Comparison of ENCODE assay signal across 8 cellular contexts in the genomic region with DNA sequence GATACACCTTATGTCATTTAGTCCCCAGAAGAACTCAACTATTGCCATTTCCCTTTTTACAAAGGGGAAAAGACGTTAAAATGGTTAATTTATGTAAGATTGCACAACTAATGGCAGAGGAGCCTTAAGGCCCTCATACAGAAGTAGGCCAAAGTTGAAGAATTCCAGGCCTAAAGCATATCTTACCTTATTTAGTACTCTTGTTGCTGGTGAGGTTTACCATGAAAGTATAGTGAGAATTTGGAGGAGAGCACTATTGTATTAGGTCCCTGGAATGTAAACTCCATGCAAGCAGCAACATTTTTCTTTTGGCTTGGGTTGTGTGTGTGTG. TPM values are rescaled to one million over a fixed set of nuclear protein-coding genes. Genes with fewer than 3 reads are reported as not detected.
DNase-seq lines count a peak whose midpoint lies in the region; ATAC-seq and TF ChIP-seq lines count a peak whose summit lies in the region.

No MANE protein-coding gene starts in this region.

- peak overlapping the region; percentile 83; the same call in 1 of the 2 replicates for H2AFZ ChIP-seq in GM23338

- H3K36me3 ChIP-seq in GM23338 (ENCODE audit: insufficient read depth): no peaks in the 10 kb centered on the region
- no peaks in the 10 kb centered on the region for H3K36me3 ChIP-seq in esophagus squamous epithelium

- DNase-seq in GM23338 (ENCODE audit: low spot score) (no peak), RPMI7951 (ENCODE audit: low read depth) (peak; percentile 53), esophagus squamous epithelium (lab: John Stamatoyannopoulos, UW) (no peak), renal cortical epithelial cell (ENCODE audit: low read depth) (peak; percentile 81), NCI-H2196 (lab: John Stamatoyannopoulos, UW; ENCODE audit: unreplicated experiment) (no peak)

- H3K4me1 ChIP-seq in GM23338 (ENCODE audit: insufficient read depth) (peaks cover 6% of the 10 kb centered on the region), esophagus squamous epithelium (peaks cover 0 to 23% (median 14%) of the 10 kb centered on the region in 3 donors)

- H3K27me3 Mint-ChIP-seq in GM23338 (ENCODE audit: insufficient read depth, low read depth, poor library complexity): peaks cover 17% of the 10 kb centered on the region

- ATAC-seq in GM23338: no peak
- no peak for ATAC-seq in HG02571 (IDR thresholded peaks at IDR 0.05; ENCODE audit: unreplicated experiment)
- no peak for ATAC-seq in GM19328 (IDR thresholded peaks at IDR 0.05; ENCODE audit: unreplicated experiment)
- ATAC-seq in HG03520 (IDR thresholded peaks at IDR 0.05; ENCODE audit: unreplicated experiment): no peak

- no peak overlapping the region for H3K27ac Mint-ChIP-seq in GM23338

- no peaks in the 10 kb centered on the region for H4K20me1 ChIP-seq in GM23338 (replicated peaks; ENCODE audit: insufficient read depth)

- H3K27me3 ChIP-seq in GM23338 (ENCODE audit: insufficient read depth): peaks cover 23% of the 10 kb centered on the region
- H3K27me3 ChIP-seq in esophagus squamous epithelium: no peaks in the 10 kb centered on the region

- H3K79me2 ChIP-seq in GM23338 (replicated peaks; ENCODE audit: insufficient read depth): no peaks in the 10 kb centered on the region

- H3K9me2 ChIP-seq in GM23338 (ENCODE audit: insufficient read depth): no peaks in the 10 kb centered on the region

- peaks cover 9% of the 10 kb centered on the region; the same call in 2 of the 3 replicates for H3K4me1 Mint-ChIP-seq in GM23338

- H3K4me2 ChIP-seq in GM23338: peak overlapping the region; percentile 75

- TF ChIP-seq CTCF in GM23338 (conservative IDR thresholded peaks at IDR 0.05; ENCODE audit: low read depth in 2 of 2) (no peak), esophagus squamous epithelium (IDR thresholded peaks at IDR 0.05) (no peak)

- no peaks in the 10 kb centered on the region for H3K36me3 Mint-ChIP-seq in GM23338 (ENCODE audit: low read depth)

- 0 out of 2 replicates have a peak overlapping the region, but pooled peaks have one; percentile 88 for H3K4me3 ChIP-seq in GM23338
- H3K4me3 ChIP-seq in esophagus squamous epithelium: peak overlapping the region in 1 of 4 donors; percentile 87

- intact Hi-C loops in esophagus squamous epithelium (cut with DNase I): no loop called here

- H3K9me3 ChIP-seq in esophagus squamous epithelium: no peaks in the 10 kb centered on the region

- H3F3A ChIP-seq in GM23338 (replicated peaks; ENCODE audit: low read depth): no peaks in the 10 kb centered on the region

- no peak for TF ChIP-seq POLR2A in esophagus squamous epithelium (IDR thresholded peaks at IDR 0.05)

- no peaks in the 10 kb centered on the region; the same call in 2 of the 3 replicates for H3K9me3 Mint-ChIP-seq in GM23338

- H3K4me3 Mint-ChIP-seq in GM23338: peak overlapping the region; percentile 65

- WGBS in esophagus squamous epithelium, 2 donors: 17 to 29% methylated on average over 1 of the region's 1 CpG

- H3K27ac ChIP-seq in GM23338 (ENCODE audit: low read depth): no peak overlapping the region
- peak overlapping the region; percentile 90 to 98 (median 98) for H3K27ac ChIP-seq in esophagus squamous epithelium

TF ChIP-seq in GM23338, 12 proteins besides CTCF, POLR2A, EP300 and RAD21 (continues in another document):
- no peak for TF ChIP-seq STAT1 (IDR thresholded peaks at IDR 0.05; ENCODE audit: unreplicated experiment)
- TF ChIP-seq EZH2phosphoT487 (IDR thresholded peaks at IDR 0.05; ENCODE audit: unreplicated experiment): no peak
- TF ChIP-seq, protein P1, sequence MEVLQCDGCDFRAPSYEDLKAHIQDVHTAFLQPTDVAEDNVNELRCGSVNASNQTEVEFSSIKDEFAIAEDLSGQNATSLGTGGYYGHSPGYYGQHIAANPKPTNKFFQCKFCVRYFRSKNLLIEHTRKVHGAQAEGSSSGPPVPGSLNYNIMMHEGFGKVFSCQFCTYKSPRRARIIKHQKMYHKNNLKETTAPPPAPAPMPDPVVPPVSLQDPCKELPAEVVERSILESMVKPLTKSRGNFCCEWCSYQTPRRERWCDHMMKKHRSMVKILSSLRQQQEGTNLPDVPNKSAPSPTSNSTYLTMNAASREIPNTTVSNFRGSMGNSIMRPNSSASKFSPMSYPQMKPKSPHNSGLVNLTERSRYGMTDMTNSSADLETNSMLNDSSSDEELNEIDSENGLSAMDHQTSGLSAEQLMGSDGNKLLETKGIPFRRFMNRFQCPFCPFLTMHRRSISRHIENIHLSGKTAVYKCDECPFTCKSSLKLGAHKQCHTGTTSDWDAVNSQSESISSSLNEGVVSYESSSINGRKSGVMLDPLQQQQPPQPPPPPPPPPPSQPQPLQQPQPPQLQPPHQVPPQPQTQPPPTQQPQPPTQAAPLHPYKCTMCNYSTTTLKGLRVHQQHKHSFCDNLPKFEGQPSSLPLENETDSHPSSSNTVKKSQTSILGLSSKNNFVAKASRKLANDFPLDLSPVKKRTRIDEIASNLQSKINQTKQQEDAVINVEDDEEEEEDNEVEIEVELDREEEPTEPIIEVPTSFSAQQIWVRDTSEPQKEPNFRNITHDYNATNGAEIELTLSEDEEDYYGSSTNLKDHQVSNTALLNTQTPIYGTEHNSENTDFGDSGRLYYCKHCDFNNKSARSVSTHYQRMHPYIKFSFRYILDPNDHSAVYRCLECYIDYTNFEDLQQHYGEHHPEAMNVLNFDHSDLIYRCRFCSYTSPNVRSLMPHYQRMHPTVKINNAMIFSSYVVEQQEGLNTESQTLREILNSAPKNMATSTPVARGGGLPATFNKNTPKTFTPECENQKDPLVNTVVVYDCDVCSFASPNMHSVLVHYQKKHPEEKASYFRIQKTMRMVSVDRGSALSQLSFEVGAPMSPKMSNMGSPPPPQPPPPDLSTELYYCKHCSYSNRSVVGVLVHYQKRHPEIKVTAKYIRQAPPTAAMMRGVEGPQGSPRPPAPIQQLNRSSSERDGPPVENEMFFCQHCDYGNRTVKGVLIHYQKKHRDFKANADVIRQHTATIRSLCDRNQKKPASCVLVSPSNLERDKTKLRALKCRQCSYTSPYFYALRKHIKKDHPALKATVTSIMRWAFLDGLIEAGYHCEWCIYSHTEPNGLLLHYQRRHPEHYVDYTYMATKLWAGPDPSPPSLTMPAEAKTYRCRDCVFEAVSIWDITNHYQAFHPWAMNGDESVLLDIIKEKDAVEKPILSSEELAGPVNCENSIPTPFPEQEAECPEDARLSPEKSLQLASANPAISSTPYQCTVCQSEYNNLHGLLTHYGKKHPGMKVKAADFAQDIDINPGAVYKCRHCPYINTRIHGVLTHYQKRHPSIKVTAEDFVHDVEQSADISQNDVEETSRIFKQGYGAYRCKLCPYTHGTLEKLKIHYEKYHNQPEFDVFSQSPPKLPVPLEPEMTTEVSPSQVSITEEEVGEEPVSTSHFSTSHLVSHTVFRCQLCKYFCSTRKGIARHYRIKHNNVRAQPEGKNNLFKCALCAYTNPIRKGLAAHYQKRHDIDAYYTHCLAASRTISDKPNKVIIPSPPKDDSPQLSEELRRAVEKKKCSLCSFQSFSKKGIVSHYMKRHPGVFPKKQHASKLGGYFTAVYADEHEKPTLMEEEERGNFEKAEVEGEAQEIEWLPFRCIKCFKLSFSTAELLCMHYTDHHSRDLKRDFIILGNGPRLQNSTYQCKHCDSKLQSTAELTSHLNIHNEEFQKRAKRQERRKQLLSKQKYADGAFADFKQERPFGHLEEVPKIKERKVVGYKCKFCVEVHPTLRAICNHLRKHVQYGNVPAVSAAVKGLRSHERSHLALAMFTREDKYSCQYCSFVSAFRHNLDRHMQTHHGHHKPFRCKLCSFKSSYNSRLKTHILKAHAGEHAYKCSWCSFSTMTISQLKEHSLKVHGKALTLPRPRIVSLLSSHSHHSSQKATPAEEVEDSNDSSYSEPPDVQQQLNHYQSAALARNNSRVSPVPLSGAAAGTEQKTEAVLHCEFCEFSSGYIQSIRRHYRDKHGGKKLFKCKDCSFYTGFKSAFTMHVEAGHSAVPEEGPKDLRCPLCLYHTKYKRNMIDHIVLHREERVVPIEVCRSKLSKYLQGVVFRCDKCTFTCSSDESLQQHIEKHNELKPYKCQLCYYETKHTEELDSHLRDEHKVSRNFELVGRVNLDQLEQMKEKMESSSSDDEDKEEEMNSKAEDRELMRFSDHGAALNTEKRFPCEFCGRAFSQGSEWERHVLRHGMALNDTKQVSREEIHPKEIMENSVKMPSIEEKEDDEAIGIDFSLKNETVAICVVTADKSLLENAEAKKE (CRISPR knock-in tag; IDR thresholded peaks at IDR 0.05): no peak
- no peak for TF ChIP-seq NANOG (IDR thresholded peaks at IDR 0.05; ENCODE audit: borderline replicate concordance)
- TF ChIP-seq ZNF331 (CRISPR knock-in tag; IDR thresholded peaks at IDR 0.05; ENCODE audit: low read depth): no peak
- TF ChIP-seq ZNF114 (CRISPR knock-in tag; IDR thresholded peaks at IDR 0.05): no peak
- no peak for TF ChIP-seq EZH2 (IDR thresholded peaks at IDR 0.05; ENCODE audit: low read depth, unreplicated experiment)
- TF ChIP-seq JUNB (IDR thresholded peaks at IDR 0.05; ENCODE audit: unreplicated experiment): no peak
- no peak for TF ChIP-seq POLR2AphosphoS5 (IDR thresholded peaks at IDR 0.05; ENCODE audit: low read depth)
- TF ChIP-seq ETS1 (IDR thresholded peaks at IDR 0.05): no peak
- no peak for TF ChIP-seq CREB1 (CRISPR knock-in tag; IDR thresholded peaks at IDR 0.05; ENCODE audit: low read depth)

RNA-seq across cellular contexts. Expression of gene CRPPA, which starts 0.7 kb away (rescaled TPM):
- 0.45 and 1.0 TPM in 2 replicates for total RNA-seq in GM23338 (2014; rRNA removed; shearing (Covaris generic))
- polyA plus RNA-seq in GM23338 (2016; fragmentation: Nextera tagmentation; extraction: Ambion mirVana): 0.54 and 0.73 TPM in 2 replicates
- 2.8 and 3.4 TPM in 2 replicates for total RNA-seq in RPMI7951 (2014; rRNA removed; shearing (Covaris generic))
- total RNA-seq in esophagus squamous epithelium (1 to 10 TPM in 2 of 4 donors, under 1 TPM in 2; 0.26 to 1.9 (median 0.85) TPM), renal cortical epithelial cell (4.5 and 6.7 TPM in 2 replicates)

RNA-seq across cellular contexts. Expression of gene SOSTDC1, which starts 43.5 kb away (rescaled TPM):
- 0.70 and 0.76 TPM in 2 replicates for total RNA-seq in GM23338 (2014; rRNA removed; shearing (Covaris generic))
- polyA plus RNA-seq in GM23338 (2016; fragmentation: Nextera tagmentation; extraction: Ambion mirVana): 0.64 and 1.0 TPM in 2 replicates
- total RNA-seq in RPMI7951 (2014; rRNA removed; shearing (Covaris generic)): 0.10 and 0.12 TPM in 2 replicates
- total RNA-seq in esophagus squamous epithelium (1 to 10 TPM in 3 of 4 donors, under 1 TPM in 1; 0.70 to 2.8 (median 2.6) TPM), renal cortical epithelial cell (11.4 TPM in 1 of 2 replicates, not detected in the other)

Comparison
In these comparisons a context has a peak if more than half of its experiments do, and no peak if none do; other contexts are left out.
1. DNase-seq: peak in RPMI7951 (single experiment) and renal cortical epithelial cell (single experiment); none in GM23338 (single experiment), esophagus squamous epithelium (single experiment) and NCI-H2196 (single experiment).